In the genomic region with DNA sequence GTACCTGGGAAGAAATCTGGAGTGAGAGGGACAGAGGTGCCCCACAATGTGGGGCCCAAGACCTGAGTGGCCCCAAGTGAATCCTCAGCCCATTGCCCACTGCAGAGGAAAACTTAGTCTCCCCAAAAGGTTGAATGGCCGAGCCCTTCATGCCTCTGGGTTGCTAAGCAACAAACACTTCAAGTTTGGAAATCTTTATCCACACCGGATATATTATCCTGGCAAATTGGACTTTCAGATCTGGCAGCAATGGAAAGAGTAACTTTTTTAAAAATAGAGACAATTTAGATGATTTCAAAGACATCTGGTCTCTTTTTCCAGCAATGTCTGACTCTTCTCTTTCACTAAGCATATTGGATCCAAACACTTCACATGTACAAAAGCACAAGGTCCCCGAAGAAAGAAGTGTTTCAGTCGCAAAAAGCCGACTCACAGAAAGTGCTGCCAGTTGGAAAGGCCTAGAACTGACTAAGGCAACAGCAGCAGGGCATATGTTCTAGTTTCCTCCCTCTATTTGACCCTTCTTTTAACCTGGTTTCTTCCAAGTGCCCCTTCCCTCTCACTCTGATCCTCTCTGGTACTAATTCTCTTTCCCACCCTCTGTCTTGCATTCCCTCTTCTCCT, we compare ENCODE assay signal across 1 cellular context.
TF ChIP-seq lines count a peak whose summit lies in the region.

No MANE protein-coding gene starts in this region.

TF ChIP-seq in H1, 55 proteins besides CTCF, POLR2A, EP300 and RAD21 (continued from another document):
- TF ChIP-seq SIN3A (conservative IDR thresholded peaks at IDR 0.05 in 1 of 2, IDR thresholded peaks at IDR 0.05 in 1 of 2; ENCODE audit: low read depth in 1 of 2, low read length in 2 of 2): no peak
- TF ChIP-seq BCL11A (IDR thresholded peaks at IDR 0.05; ENCODE audit: low read depth in 2 of 2, low read length in 2 of 2): no peak
TF ChIP-seq in H1: peak in this region for 0.
